In genomic region chr2:201642579-201643215, GRCh38 we compare ENCODE assay signal across 1 cellular context.
TF ChIP-seq lines count a peak whose summit lies in the region.

No MANE protein-coding gene starts in this region.

TF ChIP-seq in HEK293, 187 proteins besides CTCF, POLR2A, EP300 and RAD21 (continued from another document and continues in another):
- TF ChIP-seq PRDM2 (tag by site-specific recombination; IDR thresholded peaks at IDR 0.05; ENCODE audit: borderline replicate concordance) (no peak), MEIS1 (CRISPR knock-in tag; IDR thresholded peaks at IDR 0.05; ENCODE audit: borderline replicate concordance) (no peak), ZNF629 (tag by site-specific recombination; IDR thresholded peaks at IDR 0.05) (peak; percentile 63; the same call in 1 of the 2 replicates), ZNF2 (tag by site-specific recombination; IDR thresholded peaks at IDR 0.05) (peak; percentile 16; the same call in 1 of the 2 replicates), TRIM28 (IDR thresholded peaks at IDR 0.05; ENCODE audit: borderline replicate concordance, low read length) (no peak), HOXC10 (CRISPR knock-in tag; IDR thresholded peaks at IDR 0.05) (no peak), ZNF558 (tag by site-specific recombination; IDR thresholded peaks at IDR 0.05) (no peak), GLIS1 (tag by site-specific recombination; IDR thresholded peaks at IDR 0.05) (no peak), ZNF221 (tag by site-specific recombination; IDR thresholded peaks at IDR 0.05; ENCODE audit: borderline replicate concordance) (no peak), ZNF658 (tag by site-specific recombination; IDR thresholded peaks at IDR 0.05) (no peak), HOXD13 (CRISPR knock-in tag; IDR thresholded peaks at IDR 0.05; ENCODE audit: borderline replicate concordance) (no peak), KLF1 (tag by site-specific recombination; IDR thresholded peaks at IDR 0.05) (no peak), ZNF266 (tag by site-specific recombination; IDR thresholded peaks at IDR 0.05; ENCODE audit: low read depth) (no peak), ZNF747 (tag by site-specific recombination; IDR thresholded peaks at IDR 0.05) (no peak), ZNF626 (tag by site-specific recombination; IDR thresholded peaks at IDR 0.05) (no peak), ZNF311 (tag by site-specific recombination; IDR thresholded peaks at IDR 0.05; ENCODE audit: borderline replicate concordance) (no peak), ZNF776 (tag by site-specific recombination; IDR thresholded peaks at IDR 0.05; ENCODE audit: borderline replicate concordance) (no peak), ZNF514 (tag by site-specific recombination; IDR thresholded peaks at IDR 0.05) (no peak), ZNF214 (tag by site-specific recombination; IDR thresholded peaks at IDR 0.05; ENCODE audit: borderline replicate concordance) (no peak), KLF8 (tag by site-specific recombination; IDR thresholded peaks at IDR 0.05) (no peak; the same call in 1 of the 2 replicates), SP7 (tag by site-specific recombination; IDR thresholded peaks at IDR 0.05) (no peak; the same call in 1 of the 2 replicates), BCL11B (tag by site-specific recombination; IDR thresholded peaks at IDR 0.05; ENCODE audit: low read depth) (no peak), ZNF645 (tag by site-specific recombination; IDR thresholded peaks at IDR 0.05) (no peak), ZNF223 (tag by site-specific recombination; IDR thresholded peaks at IDR 0.05) (no peak), ZNF639 (tag by site-specific recombination; IDR thresholded peaks at IDR 0.05) (no peak), ZNF19 (tag by site-specific recombination; IDR thresholded peaks at IDR 0.05; ENCODE audit: low read depth) (no peak), ZNF571 (tag by site-specific recombination; IDR thresholded peaks at IDR 0.05) (no peak), ZSCAN4 (tag by site-specific recombination; IDR thresholded peaks at IDR 0.05) (0 out of 2 replicates have a peak, but pooled peaks have one; percentile 5), HOXA7 (CRISPR knock-in tag; IDR thresholded peaks at IDR 0.05; ENCODE audit: borderline replicate concordance) (no peak), ZNF280C (tag by site-specific recombination; IDR thresholded peaks at IDR 0.05) (no peak), ZNF623 (tag by site-specific recombination; IDR thresholded peaks at IDR 0.05) (no peak), ZNF580 (tag by site-specific recombination; IDR thresholded peaks at IDR 0.05) (0 out of 2 replicates have a peak, but pooled peaks have one; percentile 5), ZFHX2 (tag by site-specific recombination; conservative IDR thresholded peaks at IDR 0.05) (no peak), YY2 (tag by site-specific recombination; IDR thresholded peaks at IDR 0.05) (no peak), MZF1 (tag by site-specific recombination; IDR thresholded peaks at IDR 0.05; ENCODE audit: borderline replicate concordance) (no peak), ZNF670 (tag by site-specific recombination; IDR thresholded peaks at IDR 0.05; ENCODE audit: low read depth) (no peak), ZNF660 (tag by site-specific recombination; IDR thresholded peaks at IDR 0.05) (peak; percentile 33; the same call in 1 of the 2 replicates), ZNF140 (tag by site-specific recombination; IDR thresholded peaks at IDR 0.05) (no peak), FEZF1 (tag by site-specific recombination; IDR thresholded peaks at IDR 0.05) (no peak), ZBTB17 (tag by site-specific recombination; IDR thresholded peaks at IDR 0.05) (no peak), ZNF133 (tag by site-specific recombination; IDR thresholded peaks at IDR 0.05) (no peak), WT1 (tag by site-specific recombination; IDR thresholded peaks at IDR 0.05) (0 out of 2 replicates have a peak, but pooled peaks have one; percentile 23), ZNF707 (tag by site-specific recombination; IDR thresholded peaks at IDR 0.05) (no peak), ZEB2 (tag by site-specific recombination; IDR thresholded peaks at IDR 0.05) (no peak), ZNF366 (tag by site-specific recombination; conservative IDR thresholded peaks at IDR 0.05) (no peak), ZBTB20 (tag by site-specific recombination; IDR thresholded peaks at IDR 0.05) (peak; percentile 90), BCL6B (tag by site-specific recombination; IDR thresholded peaks at IDR 0.05) (no peak), ZNF335 (tag by site-specific recombination; conservative IDR thresholded peaks at IDR 0.05) (peak; percentile 94), ZFP37 (tag by site-specific recombination; IDR thresholded peaks at IDR 0.05) (no peak), ZNF768 (tag by site-specific recombination; IDR thresholded peaks at IDR 0.05) (no peak), ZNF354C (tag by site-specific recombination; IDR thresholded peaks at IDR 0.05; ENCODE audit: borderline replicate concordance, low read depth) (no peak), INSM2 (tag by site-specific recombination; IDR thresholded peaks at IDR 0.05) (no peak), OSR2 (tag by site-specific recombination; IDR thresholded peaks at IDR 0.05) (no peak), ZBTB26 (tag by site-specific recombination; optimal IDR thresholded peaks at IDR 0.05) (peak; percentile 81)
